Comparison of ENCODE assay signal across 14 cellular contexts in the genomic region with DNA sequence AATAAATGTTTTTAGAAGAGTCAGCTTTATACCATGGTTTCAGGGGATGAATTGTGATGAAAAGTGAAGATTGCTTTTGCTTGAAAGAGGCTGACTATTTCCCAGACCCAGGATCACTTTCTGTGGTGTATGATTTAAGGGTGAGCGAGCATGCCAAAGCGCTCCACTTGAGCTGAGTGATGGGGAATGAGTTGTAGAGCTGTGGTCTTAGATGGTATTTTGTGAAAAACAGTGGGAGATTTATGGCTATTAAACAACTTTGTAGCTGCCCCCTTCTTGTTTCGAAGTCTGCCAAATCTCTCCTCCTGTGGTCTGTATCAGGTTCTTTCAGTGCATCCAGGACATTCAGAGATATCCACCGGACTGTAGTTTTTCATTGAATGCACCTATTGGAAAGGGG.
DNase-seq lines count a peak whose midpoint lies in the region; ATAC-seq and TF ChIP-seq lines count a peak whose summit lies in the region.
"Had no signal": no experiment of that assay in that cellular context is flagged by ENCODE, and none has a peak within 500 bp of the region (broad histone marks: within the 10 kb centered on the region; RNA-seq: fewer than 3 reads in every experiment).

No MANE protein-coding gene starts in this region.

- ATAC-seq in GM21786 (IDR thresholded peaks at IDR 0.05; ENCODE audit: unreplicated experiment): no peak

- CTCF ChIA-PET in PC-9 (lab: Charles Lee): no interaction called here
- CTCF ChIA-PET in A673 (lab: Charles Lee): no interaction called here

- H3K4me1 ChIP-seq in neural progenitor cell: peaks cover 5% of the 10 kb centered on the region
- no peaks in the 10 kb centered on the region for H3K4me1 ChIP-seq in PC-9 (replicated peaks; ENCODE audit: insufficient read depth)
- H3K4me1 ChIP-seq in A673 (ENCODE audit: insufficient read depth, low read length, poor library complexity, severe bottlenecking): no peaks in the 10 kb centered on the region

- H3K4me2 ChIP-seq in neural progenitor cell: no peak overlapping the region
- no peak overlapping the region for H3K4me2 ChIP-seq in PC-9
- H3K4me2 ChIP-seq: BLaER1 treated with 17β-estradiol and CSF1 and Interleukin-3, amounts not matched to agents 10 nM and 100 nM had no signal

- POLR2A ChIA-PET in PC-9 (lab: Charles Lee; ENCODE audit: unreplicated experiment) (interaction anchor here (0.6 kb wide), 1 partner anchor 1516 kb away, joined by 6 read pairs; no protein-coding TSS in a partner anchor), A673 (lab: Charles Lee; ENCODE audit: low non-redundant PET) (no interaction called here)

- H3K27ac Mint-ChIP-seq in neural progenitor cell: peak overlapping the region; percentile 38
- H3K27ac Mint-ChIP-seq: CD4-positive, CD25-positive, alpha-beta regulatory T cell had no signal

- peak overlapping the region; percentile 7 for H3K4me3 Mint-ChIP-seq in neural progenitor cell
- H3K4me3 Mint-ChIP-seq: CD4-positive, CD25-positive, alpha-beta regulatory T cell had no signal

- no peak overlapping the region for H3K9ac ChIP-seq in neural progenitor cell
- H3K9ac ChIP-seq: BLaER1 treated with 17β-estradiol and CSF1 and Interleukin-3, amounts not matched to agents 10 nM and 100 nM had no signal

- peaks cover 9% of the 10 kb centered on the region for H3K27me3 Mint-ChIP-seq in neural progenitor cell (ENCODE audit: insufficient read depth, low read depth)
- H3K27me3 Mint-ChIP-seq: CD4-positive, CD25-positive, alpha-beta regulatory T cell had no signal

- H3K36me3 ChIP-seq in neural progenitor cell (no peaks in the 10 kb centered on the region), PC-9 (ENCODE audit: low read depth) (no peaks in the 10 kb centered on the region), A673 (ENCODE audit: insufficient read depth, low read length, poor library complexity, severe bottlenecking) (no peaks in the 10 kb centered on the region)
- H3K36me3 ChIP-seq: BLaER1 treated with 17β-estradiol and CSF1 and Interleukin-3, amounts not matched to agents 10 nM and 100 nM had no signal

- intact Hi-C loops in PC-9 (cut with micrococcal nuclease; ENCODE audit: unreplicated experiment) (no loop called here), A673 (cut with micrococcal nuclease; ENCODE audit: unreplicated experiment) (no loop called here)

- no peak overlapping the region for H3K4me3 ChIP-seq in neural progenitor cell
- no peak overlapping the region for H3K4me3 ChIP-seq in PC-9
- H3K4me3 ChIP-seq in A673 (ENCODE audit: low read depth, low read length, poor library complexity, severe bottlenecking): no peak overlapping the region
- H3K4me3 ChIP-seq: BLaER1 treated with 17β-estradiol and CSF1 and Interleukin-3, amounts not matched to agents 10 nM and 100 nM had no signal

- DNase-seq in A172 (ENCODE audit: low spot score): peak; percentile 13
- peak; percentile 86 for DNase-seq in amniotic epithelial cell (ENCODE audit: low read depth)
- DNase-seq in glomerular visceral epithelial cell (ENCODE audit: extremely low spot score): peak; percentile 46
- DNase-seq in neural progenitor cell (ENCODE audit: low spot score): no peak
- no peak for DNase-seq in PC-9
- no peak for DNase-seq in kidney tubule cell (ENCODE audit: low spot score)
- DNase-seq in A673 (ENCODE audit: low spot score): no peak
- DNase-seq: ACHN; CD4-positive, CD25-positive, alpha-beta regulatory T cell; DMS 273 treated with DMSO at 0.1 percent for 48 hours; HCEC 1CT had no signal

- peaks cover 23% of the 10 kb centered on the region for H3K9me3 Mint-ChIP-seq in neural progenitor cell

- H3K27ac ChIP-seq in neural progenitor cell (no peak overlapping the region), PC-9 (no peak overlapping the region), A673 (ENCODE audit: low read depth, low read length, poor library complexity, severe bottlenecking) (no peak overlapping the region)
- H3K27ac ChIP-seq: 22Rv1; BLaER1 treated with 17β-estradiol and CSF1 and Interleukin-3, amounts not matched to agents 10 nM and 100 nM had no signal

- no peaks in the 10 kb centered on the region for H3K9me2 ChIP-seq in PC-9 (ENCODE audit: insufficient read depth)

- TF ChIP-seq CTCF in neural progenitor cell (IDR thresholded peaks at IDR 0.05) (no peak), PC-9 (conservative IDR thresholded peaks at IDR 0.05) (no peak), A673 (conservative IDR thresholded peaks at IDR 0.05; ENCODE audit: low read depth, low read length) (no peak)

- no peaks in the 10 kb centered on the region for H4K20me1 ChIP-seq in neural progenitor cell (ENCODE audit: low read depth)
- H4K20me1 ChIP-seq in PC-9 (ENCODE audit: insufficient read depth): no peaks in the 10 kb centered on the region
- H4K20me1 ChIP-seq: BLaER1 treated with 17β-estradiol and CSF1 and Interleukin-3, amounts not matched to agents 10 nM and 100 nM had no signal

- no TSS peak for BruUV-seq in PC-9 (replicated peaks; lab: Mats Ljungman, UMichigan)
- no TSS peak for BruUV-seq in A673 (replicated peaks; lab: Mats Ljungman, UMichigan)

- peaks cover 31% of the 10 kb centered on the region for H3K4me1 Mint-ChIP-seq in neural progenitor cell

- H2AFZ ChIP-seq in neural progenitor cell (replicated peaks) (no peak overlapping the region), PC-9 (no peak overlapping the region)

- H3K9me3 ChIP-seq in neural progenitor cell (ENCODE audit: low read depth) (no peaks in the 10 kb centered on the region), PC-9 (ENCODE audit: insufficient read depth, low read depth) (no peaks in the 10 kb centered on the region), A673 (ENCODE audit: low read depth, low read length, poor library complexity, severe bottlenecking) (no peaks in the 10 kb centered on the region)

- H3K79me2 ChIP-seq in neural progenitor cell (ENCODE audit: low read depth): no peaks in the 10 kb centered on the region
- no peaks in the 10 kb centered on the region for H3K79me2 ChIP-seq in PC-9 (ENCODE audit: low read depth)

- peaks cover 6% of the 10 kb centered on the region for H3K36me3 Mint-ChIP-seq in neural progenitor cell
- H3K36me3 Mint-ChIP-seq: CD4-positive, CD25-positive, alpha-beta regulatory T cell had no signal

- H3K27me3 ChIP-seq in neural progenitor cell: no peaks in the 10 kb centered on the region
- no peaks in the 10 kb centered on the region for H3K27me3 ChIP-seq in PC-9 (ENCODE audit: insufficient read depth, low read depth)
- peaks cover 17% of the 10 kb centered on the region for H3K27me3 ChIP-seq in A673 (replicated peaks; ENCODE audit: insufficient read depth, low read depth, low read length, poor library complexity)
- H3K27me3 ChIP-seq: BLaER1 treated with 17β-estradiol and CSF1 and Interleukin-3, amounts not matched to agents 10 nM and 100 nM had no signal

- H3F3A ChIP-seq in neural progenitor cell (ENCODE audit: low read depth) (peaks cover 5% of the 10 kb centered on the region), PC-9 (ENCODE audit: insufficient read depth, low read depth) (no peaks in the 10 kb centered on the region)

Comparison
In these comparisons a context has a peak if more than half of its experiments do, and no peak if none do; other contexts are left out.
1. DNase-seq: peak in A172 (single experiment), amniotic epithelial cell (single experiment) and glomerular visceral epithelial cell (single experiment); none in neural progenitor cell (single experiment), PC-9 (0 of 2), kidney tubule cell (single experiment) and A673 (single experiment).